9 cellular contexts compared by ENCODE assay signal in genomic region chr20:10476319-10476724, GRCh38. TPM values are rescaled to one million over a fixed set of nuclear protein-coding genes. Genes with fewer than 3 reads are reported as not detected.
DNase-seq lines count a peak whose midpoint lies in the region; ATAC-seq lines count a peak whose summit lies in the region.
"Had no signal": no experiment of that assay in that cellular context is flagged by ENCODE, and none has a peak within 500 bp of the region (broad histone marks: within the 10 kb centered on the region; RNA-seq: fewer than 3 reads in every experiment).

No MANE protein-coding gene starts in this region.

- peaks cover 19 to 40% (median 33%) of the 10 kb centered on the region in 3 donors for H3K4me1 Mint-ChIP-seq in naive B cell
- H3K4me1 Mint-ChIP-seq in T-cell, result peaks cover 11 to 23% (median 17%) of the 10 kb centered on the region in 3 donors

- H3K27ac Mint-ChIP-seq in naive B cell (no peak overlapping the region), T-cell (no peak overlapping the region)

- H3K36me3 Mint-ChIP-seq in naive B cell, result no peaks in the 10 kb centered on the region
- H3K36me3 Mint-ChIP-seq in T-cell, result peaks cover 10% of the 10 kb centered on the region

- H3K4me3 Mint-ChIP-seq in naive B cell, result no peak overlapping the region
- H3K4me3 Mint-ChIP-seq in T-cell, result no peak overlapping the region

- no peaks in the 10 kb centered on the region for H3K9me3 Mint-ChIP-seq in naive B cell
- no peaks in the 10 kb centered on the region for H3K9me3 Mint-ChIP-seq in T-cell

- DNase-seq in NOMO-1 treated with DMSO at 0.1 percent for 48 hours (lab: John Stamatoyannopoulos, UW; ENCODE audit: unreplicated experiment) (peak; percentile 90), naive B cell (peak; percentile 29), NCI-H1417 treated with DMSO at 0.1 percent for 48 hours (lab: John Stamatoyannopoulos, UW) (no peak), T-cell (no peak), cortex of kidney (lab: John Stamatoyannopoulos, UW) (no peak)
- DNase-seq in stimulated activated CD4-positive, alpha-beta T cell treated with anti-CD3 and anti-CD28 coated beads, Interleukin-2, amount 100 ng/mL, for 24 hours, result no peak

- POLR2A ChIA-PET in T-cell (lab: Charles Lee), result interaction anchor here in 1 of 2 donors (1.2 kb wide), 1 partner anchor 13 kb away, joined by 4 read pairs; no protein-coding TSS in a partner anchor

- ATAC-seq in GM18870 (IDR thresholded peaks at IDR 0.05; ENCODE audit: unreplicated experiment) (peak; percentile 72), HG02759 (IDR thresholded peaks at IDR 0.05; ENCODE audit: unreplicated experiment) (peak; percentile 72), naive B cell (ENCODE audit: low read depth in 2 of 2) (peak; percentile 79 to 96), T-cell (replicated peaks in 1 of 4) (no peak)
- ATAC-seq: Panc1 had no signal

- H3K27me3 Mint-ChIP-seq in naive B cell (no peaks in the 10 kb centered on the region), T-cell (no peaks in the 10 kb centered on the region)

- CTCF ChIA-PET in T-cell (lab: Charles Lee), result no interaction called here

RNA-seq across cellular contexts. Expression of gene SLX4IP, which starts 41.2 kb away (rescaled TPM):
- polyA plus RNA-seq in naive B cell (ENCODE audit: low read depth in 6 of 6), result 1 to 10 TPM; 1.7 to 3.5 (median 2.5) TPM
- total RNA-seq in T-cell, result 1 to 10 TPM; 4.2 to 5.9 (median 5.2) TPM

RNA-seq across cellular contexts. Expression of gene MKKS, which starts 42.3 kb away (rescaled TPM):
- 10 to 100 TPM in 5 of 6 donors, 1 to 10 TPM in 1; 8.9 to 27.3 (median 19.7) TPM for polyA plus RNA-seq in naive B cell (ENCODE audit: low read depth in 6 of 6)
- total RNA-seq in T-cell, result 10 to 100 TPM in 3 of 5 donors, 1 to 10 TPM in 2; 5.1 to 13.5 (median 11.9) TPM

Comparison
In these comparisons a context has a peak if more than half of its experiments do, and no peak if none do; other contexts are left out.
1. ATAC-seq: peak in GM18870 (single experiment), HG02759 (single experiment) and naive B cell (2 of 2); none in T-cell (0 of 4).
2. DNase-seq: peak in NOMO-1 treated with DMSO at 0.1 percent for 48 hours (single experiment) and naive B cell (single experiment); none in NCI-H1417 treated with DMSO at 0.1 percent for 48 hours (single experiment), stimulated activated CD4-positive, alpha-beta T cell treated with anti-CD3 and anti-CD28 coated beads, Interleukin-2, amount 100 ng/mL, for 24 hours (0 of 2), T-cell (0 of 34) and cortex of kidney (single experiment).